Comparison of ENCODE assay signal across 16 cellular contexts in the genomic region with DNA sequence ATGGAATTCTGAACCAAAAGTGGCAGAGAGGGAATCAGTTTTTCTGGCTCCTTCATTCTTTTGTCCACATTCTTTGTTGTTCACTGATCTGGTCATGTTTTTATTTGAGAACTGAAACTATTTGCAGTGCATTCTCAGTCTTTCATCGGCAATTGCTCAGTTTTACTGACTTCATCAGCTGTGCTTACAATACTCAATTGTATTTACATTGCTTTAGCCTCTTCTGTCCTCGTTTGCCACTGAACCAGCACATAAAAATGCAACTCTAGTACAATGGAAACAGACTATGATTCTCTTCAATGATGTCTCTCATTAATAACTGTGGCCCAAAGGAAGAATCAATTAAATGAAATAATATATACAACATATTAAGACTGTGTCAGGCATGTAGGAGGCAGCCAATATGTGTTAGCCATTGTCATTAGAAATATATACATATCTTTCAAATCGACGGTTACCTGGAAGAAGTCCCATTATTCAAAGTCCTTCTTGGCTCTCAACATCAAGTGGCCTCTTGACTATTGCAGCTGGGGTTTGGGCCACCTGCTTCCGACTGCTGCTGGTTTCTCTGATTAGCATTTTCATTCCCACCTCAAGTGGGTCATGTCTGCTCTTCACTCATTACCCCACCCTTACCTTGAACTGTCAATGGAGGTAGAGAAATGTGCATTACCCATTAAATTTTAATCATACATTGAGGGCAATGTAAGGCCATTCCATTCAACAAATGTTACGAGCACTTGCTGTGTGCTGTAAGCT.
A peak's percentile ranks its signal among the peaks of the same experiment; 100 is the strongest.
DNase-seq lines count a peak whose midpoint lies in the region; ATAC-seq and TF ChIP-seq lines count a peak whose summit lies in the region.
"Had no signal": no experiment of that assay in that cellular context is flagged by ENCODE, and none has a peak within 500 bp of the region (broad histone marks: within the 10 kb centered on the region; RNA-seq: fewer than 3 reads in every experiment).

No MANE protein-coding gene starts in this region.

- H3K4me3 ChIP-seq in heart right ventricle = no peak overlapping the region
- H3K4me3 ChIP-seq: GM23248, neural progenitor cell, spleen had no signal

- ATAC-seq in heart right ventricle (no peak), GM19467 (IDR thresholded peaks at IDR 0.05; ENCODE audit: unreplicated experiment) (no peak)
- ATAC-seq: activated T-cell treated with anti-CD3 and anti-CD28 coated beads, Interleukin-2, amount 50 U/mL, for 4 hours; T-cell had no signal

- intact Hi-C loops in heart right ventricle (cut with DNase I) = no loop called here

- no peaks in the 10 kb centered on the region for H3K9me3 ChIP-seq in heart right ventricle
- H3K9me3 ChIP-seq: spleen had no signal

- DNase-seq in DMS153 (lab: John Stamatoyannopoulos, UW) = peak; percentile 100
- peak; percentile 88 for DNase-seq in NCI-H1436 treated with DMSO at 0.1 percent for 48 hours (lab: John Stamatoyannopoulos, UW)
- peak; percentile 93 for DNase-seq in NCI-H510A treated with DMSO at 0.1 percent for 48 hours (lab: John Stamatoyannopoulos, UW)
- DNase-seq in globus pallidus (ENCODE audit: low spot score) = peak; percentile 37
- no peak for DNase-seq in activated CD4-positive, CD25-positive, alpha-beta regulatory T cell treated with anti-CD3 and anti-CD28 coated beads, Interleukin-2, amount 50 U/mL, for 72 hours
- DNase-seq in central memory CD4-positive, alpha-beta T cell = no peak
- DNase-seq in heart right ventricle = no peak
- DNase-seq: activated CD4-positive, alpha-beta memory T cell treated with anti-CD3 and anti-CD28 coated beads for 36 hours; activated naive CD4-positive, alpha-beta T cell treated with anti-CD3 and anti-CD28 coated beads, Interleukin-2, amount 50 U/mL, for 16 hours; activated T-cell treated with anti-CD3 and anti-CD28 coated beads, Interleukin-2, amount 50 U/mL, for 4 hours; GM23248; hippocampal formation; spleen; T-cell had no signal

- H3K27ac ChIP-seq in heart right ventricle = no peak overlapping the region
- H3K27ac ChIP-seq: GM23248, neural progenitor cell, spleen had no signal

- no peaks in the 10 kb centered on the region for H3K27me3 ChIP-seq in heart right ventricle
- H3K27me3 ChIP-seq: neural progenitor cell, spleen had no signal

- H3K36me3 ChIP-seq in heart right ventricle = no peaks in the 10 kb centered on the region
- H3K36me3 ChIP-seq: neural progenitor cell, spleen had no signal

- no peak for TF ChIP-seq CTCF in heart right ventricle (IDR thresholded peaks at IDR 0.05)

- H3K4me1 ChIP-seq in heart right ventricle = peaks cover 0 to 12% (median 0%) of the 10 kb centered on the region in 9 donors
- H3K4me1 ChIP-seq: spleen had no signal

- WGBS in heart right ventricle, 2 donors = 77 to 83% methylated on average over 6 of the region's 6 CpGs

Comparison
In these comparisons a context has a peak if more than half of its experiments do, and no peak if none do; other contexts are left out.
1. DNase-seq: peak in DMS153 (single experiment), NCI-H1436 treated with DMSO at 0.1 percent for 48 hours (single experiment), NCI-H510A treated with DMSO at 0.1 percent for 48 hours (single experiment) and globus pallidus (single experiment); none in activated CD4-positive, CD25-positive, alpha-beta regulatory T cell treated with anti-CD3 and anti-CD28 coated beads, Interleukin-2, amount 50 U/mL, for 72 hours (single experiment), central memory CD4-positive, alpha-beta T cell (single experiment) and heart right ventricle (0 of 2).